ENCODE assay signal across 11 cellular contexts in genomic region chr1:206772228-206773002, GRCh38. TPM values are rescaled to one million over a fixed set of nuclear protein-coding genes. Genes with fewer than 3 reads are reported as not detected.
DNase-seq lines count a peak whose midpoint lies in the region; ATAC-seq and TF ChIP-seq lines count a peak whose summit lies in the region.
"Had no signal": no experiment of that assay in that cellular context is flagged by ENCODE, and none has a peak within 500 bp of the region (broad histone marks: within the 10 kb centered on the region; RNA-seq: fewer than 3 reads in every experiment).

Gene IL10, minus strand, starts transcription at chr1:206772494. Its CDS starts 59 bp downstream, at chr1:206772435.

- TF ChIP-seq CTCF in heart left ventricle (IDR thresholded peaks at IDR 0.05), result no peak
- TF ChIP-seq CTCF in type B pancreatic cell (conservative IDR thresholded peaks at IDR 0.05), result no peak

- H3K4me1 ChIP-seq in heart left ventricle, result peaks cover 0 to 74% (median 0%) of the 10 kb centered on the region in 12 donors
- H3K4me1 ChIP-seq: parathyroid adenoma had no signal

- H3K27me3 Mint-ChIP-seq in T-helper 2 cell treated with Interferon-gamma antibody and Interleukin-4, amounts not matched to agents 5 μg/mL and 100 μg/mL, for 36 hours (ENCODE audit: low read depth), result peaks cover 34% of the 10 kb centered on the region
- no peaks in the 10 kb centered on the region for H3K27me3 Mint-ChIP-seq in stimulated activated memory B cell treated with anti-CD40 and anti-IgM and Interleukin-4, amounts not matched to agents 10 μg/mL and 1 μg/mL and 100 μg/mL, for 72 hours
- H3K27me3 Mint-ChIP-seq in type B pancreatic cell, result peaks cover 20% of the 10 kb centered on the region

- peak within 1 kb of the TSS; percentile 29 for H3K4me3 Mint-ChIP-seq in T-helper 2 cell treated with Interferon-gamma antibody and Interleukin-4, amounts not matched to agents 5 μg/mL and 100 μg/mL, for 36 hours
- H3K4me3 Mint-ChIP-seq in stimulated activated memory B cell treated with anti-CD40 and anti-IgM and Interleukin-4, amounts not matched to agents 10 μg/mL and 1 μg/mL and 100 μg/mL, for 72 hours, result peak within 1 kb of the TSS; percentile 55
- H3K4me3 Mint-ChIP-seq in type B pancreatic cell, result no peak within 1 kb of the TSS

- ATAC-seq in heart left ventricle, result peak; percentile 65 to 73 (median 68)
- ATAC-seq in stimulated activated memory B cell treated with anti-CD40 and anti-IgM and Interleukin-4, amounts not matched to agents 10 μg/mL and 1 μg/mL and 100 μg/mL, for 72 hours, result no peak
- ATAC-seq in HG02973 (IDR thresholded peaks at IDR 0.05; ENCODE audit: unreplicated experiment), result no peak

- H3K27ac Mint-ChIP-seq in T-helper 2 cell treated with Interferon-gamma antibody and Interleukin-4, amounts not matched to agents 5 μg/mL and 100 μg/mL, for 36 hours, result peak within 1 kb of the TSS; percentile 11
- no peak within 1 kb of the TSS for H3K27ac Mint-ChIP-seq in stimulated activated memory B cell treated with anti-CD40 and anti-IgM and Interleukin-4, amounts not matched to agents 10 μg/mL and 1 μg/mL and 100 μg/mL, for 72 hours
- H3K27ac Mint-ChIP-seq in type B pancreatic cell, result no peak within 1 kb of the TSS

- H3K27ac ChIP-seq in heart left ventricle, result peak within 1 kb of the TSS in 2 of 12 donors; percentile 9 to 89
- H3K27ac ChIP-seq: parathyroid adenoma had no signal

- WGBS in heart left ventricle, 4 donors, result 79 to 88% (median 84%) methylated on average over 8 of the region's 8 CpGs

- DNase-seq in T-helper 2 cell treated with Interferon-gamma antibody and Interleukin-4, amounts not matched to agents 5 μg/mL and 100 μg/mL, for 36 hours (ENCODE audit: low spot score), result no peak
- DNase-seq in T-helper 2 cell, result no peak
- DNase-seq in MV-4-11 (lab: John Stamatoyannopoulos, UW), result peak; percentile 64
- peak in 3 of 5 donors; percentile 46 to 71 (median 49) for DNase-seq in heart left ventricle
- no peak for DNase-seq in type B pancreatic cell (ENCODE audit: extremely low spot score, unreplicated experiment)
- DNase-seq in NCI-H526 treated with DMSO at 0.1 percent for 48 hours (lab: John Stamatoyannopoulos, UW), result no peak
- DNase-seq: NCI-H69 had no signal

- no peaks in the 10 kb centered on the region for H3K9me3 Mint-ChIP-seq in T-helper 2 cell treated with Interferon-gamma antibody and Interleukin-4, amounts not matched to agents 5 μg/mL and 100 μg/mL, for 36 hours
- no peaks in the 10 kb centered on the region for H3K9me3 Mint-ChIP-seq in stimulated activated memory B cell treated with anti-CD40 and anti-IgM and Interleukin-4, amounts not matched to agents 10 μg/mL and 1 μg/mL and 100 μg/mL, for 72 hours
- no peaks in the 10 kb centered on the region for H3K9me3 Mint-ChIP-seq in type B pancreatic cell

- no peaks in the 10 kb centered on the region for H3K9me3 ChIP-seq in heart left ventricle

- no peaks in the 10 kb centered on the region for H3K27me3 ChIP-seq in heart left ventricle

- H3K4me3 ChIP-seq in heart left ventricle, result peak within 1 kb of the TSS in 1 of 12 donors; percentile 51

- no peaks in the 10 kb centered on the region for H3K36me3 Mint-ChIP-seq in T-helper 2 cell treated with Interferon-gamma antibody and Interleukin-4, amounts not matched to agents 5 μg/mL and 100 μg/mL, for 36 hours (ENCODE audit: low read depth)
- H3K36me3 Mint-ChIP-seq in stimulated activated memory B cell treated with anti-CD40 and anti-IgM and Interleukin-4, amounts not matched to agents 10 μg/mL and 1 μg/mL and 100 μg/mL, for 72 hours, result no peaks in the 10 kb centered on the region
- H3K36me3 Mint-ChIP-seq in type B pancreatic cell, result no peaks in the 10 kb centered on the region

- intact Hi-C loops in heart left ventricle (cut with DNase I), result no loop called here

- no peak for TF ChIP-seq POLR2A in heart left ventricle (IDR thresholded peaks at IDR 0.05)

- H3K36me3 ChIP-seq in heart left ventricle, result peaks cover 0 to 5% (median 0%) of the 10 kb centered on the region in 9 donors

- peaks cover 63% of the 10 kb centered on the region for H3K4me1 Mint-ChIP-seq in T-helper 2 cell treated with Interferon-gamma antibody and Interleukin-4, amounts not matched to agents 5 μg/mL and 100 μg/mL, for 36 hours (ENCODE audit: low read depth)
- H3K4me1 Mint-ChIP-seq in stimulated activated memory B cell treated with anti-CD40 and anti-IgM and Interleukin-4, amounts not matched to agents 10 μg/mL and 1 μg/mL and 100 μg/mL, for 72 hours, result peaks cover 65% of the 10 kb centered on the region
- peaks cover 17% of the 10 kb centered on the region for H3K4me1 Mint-ChIP-seq in type B pancreatic cell (ENCODE audit: unreplicated experiment)

RNA-seq across cellular contexts. Expression of gene IL10, which starts in this region (rescaled TPM):
- total RNA-seq in heart left ventricle, result 1 to 10 TPM in 3 of 9 donors, under 1 TPM in 5, not detected in 1; 0.50 to 5.0 (median 0.88) TPM
- polyA plus RNA-seq in heart left ventricle, result 1 to 10 TPM in 1 of 2 donors, under 1 TPM in 1; 0.27 to 1.0 TPM
- not detected in 2 replicates for total RNA-seq in type B pancreatic cell (ENCODE audit: low replicate concordance)
- total RNA-seq: G401 had no signal

Comparison
In these comparisons a context has a peak if more than half of its experiments do, and no peak if none do; other contexts are left out.
1. DNase-seq: peak in MV-4-11 (single experiment) and heart left ventricle (3 of 5); none in T-helper 2 cell treated with Interferon-gamma antibody and Interleukin-4, amounts not matched to agents 5 μg/mL and 100 μg/mL, for 36 hours (single experiment), T-helper 2 cell (0 of 5), type B pancreatic cell (single experiment) and NCI-H526 treated with DMSO at 0.1 percent for 48 hours (single experiment).
2. ATAC-seq: peak in heart left ventricle (4 of 4); none in stimulated activated memory B cell treated with anti-CD40 and anti-IgM and Interleukin-4, amounts not matched to agents 10 μg/mL and 1 μg/mL and 100 μg/mL, for 72 hours (single experiment) and HG02973 (single experiment).